ENCODE assay signal across 1 cellular context in genomic region chr6:16781348-16782169, GRCh38.
TF ChIP-seq lines count a peak whose summit lies in the region.

No MANE protein-coding gene starts in this region.

TF ChIP-seq in IMR-90, 13 proteins besides CTCF, POLR2A, EP300 and RAD21 (continued from another document):
- TF ChIP-seq RFX5 (IDR thresholded peaks at IDR 0.05; ENCODE audit: low read depth, low read length) = no peak
